In genomic region chr5:140293091-140293996, GRCh38 we compare ENCODE assay signal across 11 cellular contexts. TPM values are rescaled to one million over a fixed set of nuclear protein-coding genes. Genes with fewer than 3 reads are reported as not detected.
A peak's percentile ranks its signal among the peaks of the same experiment; 100 is the strongest.
DNase-seq lines count a peak whose midpoint lies in the region; FAIRE-seq and TF ChIP-seq lines count a peak whose summit lies in the region.
"Had no signal": no experiment of that assay in that cellular context is flagged by ENCODE, and none has a peak within 500 bp of the region (broad histone marks: within the 10 kb centered on the region; RNA-seq: fewer than 3 reads in every experiment).

No MANE protein-coding gene starts in this region.

- intact Hi-C loops in A673 (cut with micrococcal nuclease; ENCODE audit: unreplicated experiment): loop anchor here (5.0 kb wide), 1 partner anchor 54 kb away; the partner anchor contains the start of gene HBEGF

- peaks cover 15% of the 10 kb centered on the region for H3F3A ChIP-seq in OCI-LY1 (ENCODE audit: insufficient read depth, low read length)

- TF ChIP-seq POLR2A in GM12891 (IDR thresholded peaks at IDR 0.05; ENCODE audit: low read depth, low read length): no peak

- H3K36me3 ChIP-seq in A673 (ENCODE audit: insufficient read depth, low read length, poor library complexity, severe bottlenecking): no peaks in the 10 kb centered on the region
- H3K36me3 ChIP-seq in OCI-LY1 (ENCODE audit: insufficient read depth, low read length): peaks cover 11% of the 10 kb centered on the region; the same call in 1 of the 2 replicates
- H3K36me3 ChIP-seq in muscle layer of duodenum (ENCODE audit: control insufficient read depth in 1 of 2, insufficient read depth in 2 of 2, low read length in 2 of 2): peaks cover 0 to 5% of the 10 kb centered on the region in 2 donors
- H3K36me3 ChIP-seq: adrenal gland had no signal

- H3K4me2 ChIP-seq in OCI-LY1 (ENCODE audit: low read length): peak overlapping the region; percentile 65

- DNase-seq in A673 (ENCODE audit: low spot score) (no peak), epithelial cell of esophagus (ENCODE audit: low read depth) (peak; percentile 56), SHP77 (lab: John Stamatoyannopoulos, UW) (no peak), GM12891 (ENCODE audit: insufficient read length, low spot score) (no peak), H4 (ENCODE audit: low spot score) (no peak)
- DNase-seq in stimulated activated CD4-positive, alpha-beta T cell treated with anti-CD3 and anti-CD28 coated beads, Interleukin-15, amount 100 ng/mL, for 24 hours: no peak
- DNase-seq: adrenal gland; CD4-positive, alpha-beta T cell; NCI-H526 treated with DMSO at 0.1 percent for 48 hours had no signal

- BruUV-seq in A673 (replicated peaks; lab: Mats Ljungman, UMichigan): no TSS peak

- H4K20me1 ChIP-seq in OCI-LY1 (ENCODE audit: insufficient read depth, low read length): no peaks in the 10 kb centered on the region

- FAIRE-seq in GM12891 (lab: Jason Lieb, UNC): no peak

- no peak for TF ChIP-seq CTCF in A673 (conservative IDR thresholded peaks at IDR 0.05; ENCODE audit: low read depth, low read length)
- no peak for TF ChIP-seq CTCF in OCI-LY1 (IDR thresholded peaks at IDR 0.05; ENCODE audit: low read length)
- TF ChIP-seq CTCF in epithelial cell of esophagus (IDR thresholded peaks at IDR 0.05; ENCODE audit: insufficient read depth, low read depth, low read length, missing control alignments): no peak

- POLR2A ChIA-PET in A673 (lab: Charles Lee; ENCODE audit: low non-redundant PET): no interaction called here

- no peaks in the 10 kb centered on the region for H3K27me3 ChIP-seq in A673 (replicated peaks; ENCODE audit: insufficient read depth, low read depth, low read length, poor library complexity)
- H3K27me3 ChIP-seq in OCI-LY1 (ENCODE audit: insufficient read depth, low read length): no peaks in the 10 kb centered on the region
- H3K27me3 ChIP-seq in muscle layer of duodenum (ENCODE audit: low read depth, low read length): no peaks in the 10 kb centered on the region
- H3K27me3 ChIP-seq: adrenal gland had no signal

- peaks cover 60% of the 10 kb centered on the region for H3K4me1 ChIP-seq in A673 (ENCODE audit: insufficient read depth, low read length, poor library complexity, severe bottlenecking)
- H3K4me1 ChIP-seq in OCI-LY1 (ENCODE audit: insufficient read depth, low read length, severe bottlenecking): peaks cover 73% of the 10 kb centered on the region
- H3K4me1 ChIP-seq in muscle layer of duodenum (ENCODE audit: control insufficient read depth in 1 of 2, insufficient read depth in 2 of 2, low read length in 2 of 2): peaks cover 39 to 59% of the 10 kb centered on the region in 2 donors

- CTCF ChIA-PET in A673 (lab: Charles Lee): interaction anchor here (0.7 kb wide), 1 partner anchor 49 kb away, joined by 3 read pairs; no protein-coding TSS in a partner anchor

- no peak overlapping the region for H2AFZ ChIP-seq in OCI-LY1 (ENCODE audit: low read length)

- H3K9me3 ChIP-seq in A673 (ENCODE audit: low read depth, low read length, poor library complexity, severe bottlenecking) (no peaks in the 10 kb centered on the region), OCI-LY1 (ENCODE audit: low read length) (no peaks in the 10 kb centered on the region), muscle layer of duodenum (ENCODE audit: control insufficient read depth in 1 of 2, low read length in 2 of 2) (no peaks in the 10 kb centered on the region)
- H3K9me3 ChIP-seq: adrenal gland had no signal

- H3K4me3 ChIP-seq in A673 (ENCODE audit: low read depth, low read length, poor library complexity, severe bottlenecking): no peak overlapping the region
- H3K4me3 ChIP-seq in OCI-LY1 (ENCODE audit: low read depth, low read length, poor library complexity, severe bottlenecking): peak overlapping the region; percentile 45
- no peak overlapping the region for H3K4me3 ChIP-seq in epithelial cell of esophagus (ENCODE audit: low read length)
- no peak overlapping the region for H3K4me3 ChIP-seq in muscle layer of duodenum (ENCODE audit: low read depth in 1 of 2, low read length in 2 of 2)
- H3K4me3 ChIP-seq: adrenal gland had no signal

- H3K27ac ChIP-seq in A673 (ENCODE audit: low read depth, low read length, poor library complexity, severe bottlenecking) (peak overlapping the region; percentile 38), OCI-LY1 (ENCODE audit: low read depth, low read length, poor library complexity, severe bottlenecking) (peak overlapping the region; percentile 80), muscle layer of duodenum (ENCODE audit: low read length) (peak overlapping the region; percentile 36)

- no peaks in the 10 kb centered on the region for H3K9me2 ChIP-seq in OCI-LY1 (ENCODE audit: low read depth, low read length)

- peaks cover 94% of the 10 kb centered on the region for H3K79me2 ChIP-seq in OCI-LY1 (ENCODE audit: insufficient read depth, low read length)

- H3K9ac ChIP-seq in OCI-LY1 (ENCODE audit: low read length): peak overlapping the region; percentile 67

TF ChIP-seq in GM12891, 5 proteins besides CTCF, POLR2A, EP300 and RAD21:
- TF ChIP-seq SPI1 (IDR thresholded peaks at IDR 0.05; ENCODE audit: low read depth, low read length) (no peak), PAX5 (IDR thresholded peaks at IDR 0.05; ENCODE audit: insufficient read depth, low read length, severe bottlenecking) (no peak), TAF1 (IDR thresholded peaks at IDR 0.05; ENCODE audit: low read depth, low read length) (no peak), POU2F2 (IDR thresholded peaks at IDR 0.05; ENCODE audit: low read depth, low read length) (no peak), POLR2AphosphoS5 (IDR thresholded peaks at IDR 0.05; ENCODE audit: low read depth, low read length) (no peak)

RNA-seq across cellular contexts. Expression of gene PFDN1, which starts 9.6 kb away (rescaled TPM):
- 81.2 and 94.1 TPM in 2 replicates for total RNA-seq in A673 (2021)
- 129 TPM for polyA plus RNA-seq in GM12891 (2012; ENCODE audit: low read depth, missing spikeins)
- total RNA-seq in H4 (2014; rRNA removed; shearing (Covaris generic)): 58.8 and 77.4 TPM in 2 replicates

RNA-seq across cellular contexts. Expression of gene HBEGF, which starts 53.1 kb away (rescaled TPM):
- total RNA-seq in A673 (2021): 12.0 and 14.7 TPM in 2 replicates
- polyA plus RNA-seq in GM12891 (2012; ENCODE audit: low read depth, missing spikeins): 1.2 TPM
- total RNA-seq in H4 (2014; rRNA removed; shearing (Covaris generic)): 1.3 and 1.9 TPM in 2 replicates
